In the genomic region with DNA sequence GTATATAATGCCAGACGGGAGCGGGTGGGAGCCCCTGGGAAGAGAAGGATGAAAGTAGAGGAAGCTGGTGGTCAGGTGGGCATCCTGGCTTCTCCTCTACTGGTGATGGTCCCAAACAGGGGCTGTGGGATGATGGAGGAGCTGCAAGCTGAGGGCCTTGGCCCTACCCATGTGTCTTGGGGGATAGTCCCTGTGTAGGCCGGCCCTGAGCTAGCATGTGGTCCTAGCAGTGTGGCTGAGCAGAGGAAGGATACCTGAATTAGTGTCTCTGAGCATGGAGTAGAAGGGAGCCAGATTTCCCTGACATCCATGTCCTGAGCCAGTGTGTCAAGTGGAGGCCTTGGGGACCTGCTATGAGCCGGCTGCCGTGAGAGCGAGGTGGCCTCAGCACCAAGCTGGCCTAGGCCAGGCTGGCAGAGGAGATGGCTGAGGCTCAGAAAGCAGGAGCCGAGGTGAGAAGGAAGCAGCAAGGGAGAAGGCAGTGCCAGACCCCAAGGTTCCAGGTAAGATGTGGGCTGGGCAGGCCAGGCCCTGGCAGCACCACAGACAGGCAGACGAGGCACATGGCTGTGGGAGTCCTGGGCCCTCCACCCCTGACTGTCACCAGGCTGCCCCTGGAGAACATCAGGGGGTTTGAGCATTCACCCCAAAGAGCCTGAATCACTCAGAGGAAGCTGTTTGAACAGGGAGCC, we compare ENCODE assay signal across 24 cellular contexts.
"Had no signal": no experiment of that assay in that cellular context is flagged by ENCODE, and none has a peak within 500 bp of the region (broad histone marks: within the 10 kb centered on the region; RNA-seq: fewer than 3 reads in every experiment).

No MANE protein-coding gene starts in this region.

- H3K36me3 Mint-ChIP-seq: memory B cell had no signal

- H3K27me3 ChIP-seq: dorsolateral prefrontal cortex, gastrocnemius medialis, heart left ventricle, hepatocyte, pancreas, right lobe of liver, suprapubic skin, transverse colon, uterus had no signal

- H3K4me1 Mint-ChIP-seq: memory B cell, nephron had no signal

- H3K27me3 Mint-ChIP-seq: memory B cell; stimulated activated naive CD8-positive, alpha-beta T cell treated with anti-CD3 and anti-CD28 coated beads, Interleukin-15, Interleukin-2, amounts not matched to agents 100 ng/mL and 50 ng/mL, for 24 hours had no signal

- H3K36me3 ChIP-seq: gastrocnemius medialis, heart left ventricle, pancreas, right lobe of liver, suprapubic skin, transverse colon, uterus had no signal

- DNase-seq: central memory CD4-positive, alpha-beta T cell; dorsolateral prefrontal cortex; effector CD4-positive, alpha-beta T cell; foreskin fibroblast; gastrocnemius medialis; heart left ventricle; kidney; pancreas; right lobe of liver; stimulated activated CD4-positive, alpha-beta T cell treated with anti-CD3 and anti-CD28 coated beads, Interleukin-12 subunit alpha, Interleukin-12 subunit beta, amount 100 ng/mL, for 4 hours; stimulated activated CD4-positive, alpha-beta T cell treated with anti-CD3 and anti-CD28 coated beads, Interleukin-1b, Interleukin-23, amount 100 ng/mL, for 48 hours; stimulated activated CD4-positive, alpha-beta T cell treated with anti-CD3 and anti-CD28 coated beads, Interleukin-4, amount 100 ng/mL, for 1 hour; stimulated activated CD8-positive, alpha-beta memory T cell treated with anti-CD3 and anti-CD28 coated beads, Interleukin-4, amount 100 ng/mL, for 48 hours; transverse colon; uterus had no signal

- H3K27ac Mint-ChIP-seq: memory B cell; nephron; stimulated activated naive CD8-positive, alpha-beta T cell treated with anti-CD3 and anti-CD28 coated beads, Interleukin-15, Interleukin-2, amounts not matched to agents 100 ng/mL and 50 ng/mL, for 24 hours had no signal

- H3K4me3 Mint-ChIP-seq: memory B cell; nephron; stimulated activated naive CD8-positive, alpha-beta T cell treated with anti-CD3 and anti-CD28 coated beads, Interleukin-15, Interleukin-2, amounts not matched to agents 100 ng/mL and 50 ng/mL, for 24 hours had no signal

- ATAC-seq: esophagus mucosa, gastrocnemius medialis, heart left ventricle, left lobe of liver, pancreas had no signal

- H3K9me3 ChIP-seq: gastrocnemius medialis, pancreas, right lobe of liver, uterus had no signal

- H3K4me2 ChIP-seq: hepatocyte, smooth muscle cell had no signal

- H2AFZ ChIP-seq: hepatocyte had no signal

- H3K27ac ChIP-seq: dorsolateral prefrontal cortex, gastrocnemius medialis, heart left ventricle, hepatocyte, pancreas, right lobe of liver, suprapubic skin, transverse colon, uterus had no signal

- H3K4me1 ChIP-seq: gastrocnemius medialis, heart left ventricle, pancreas, right lobe of liver, suprapubic skin, transverse colon, uterus had no signal

- H3K79me2 ChIP-seq: hepatocyte had no signal

- H3K4me3 ChIP-seq: dorsolateral prefrontal cortex, gastrocnemius medialis, heart left ventricle, hepatocyte, lung, pancreas, right lobe of liver, smooth muscle cell, suprapubic skin, transverse colon, uterus had no signal
